ENCODE assay signal across 13 cellular contexts in the genomic region with DNA sequence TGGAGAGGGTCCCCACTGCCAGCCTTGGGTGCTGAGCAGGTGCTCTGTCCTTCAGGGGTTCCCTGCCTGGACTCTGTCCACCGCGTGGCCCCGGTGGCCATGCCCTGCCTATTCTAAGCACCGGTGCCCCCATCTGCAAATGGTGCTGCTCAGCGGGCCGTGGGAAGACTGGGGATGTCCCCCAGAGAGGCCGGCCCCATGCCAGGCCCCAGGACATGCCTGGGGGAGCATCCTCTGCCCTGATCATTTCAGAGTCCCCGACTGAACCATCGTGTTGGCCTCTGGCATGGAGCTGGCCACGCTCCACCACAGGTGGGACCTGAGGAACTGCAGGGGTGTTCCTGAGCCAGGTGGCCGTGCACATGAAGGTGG.
DNase-seq lines count a peak whose midpoint lies in the region; ATAC-seq, FAIRE-seq and TF ChIP-seq lines count a peak whose summit lies in the region.
"Had no signal": no experiment of that assay in that cellular context is flagged by ENCODE, and none has a peak within 500 bp of the region (broad histone marks: within the 10 kb centered on the region; RNA-seq: fewer than 3 reads in every experiment).

No MANE protein-coding gene starts in this region.

- intact Hi-C loops in A673 (cut with micrococcal nuclease; ENCODE audit: unreplicated experiment) (no loop called here), GM12878 (cut with micrococcal nuclease; ENCODE audit: unreplicated experiment) (loop anchor here (1.0 to 2.0 kb wide), 3 partner anchors 16 to 227 kb away; a partner anchor contains a TSS)

- no peak for TF ChIP-seq RAD21 in GM12878 (IDR thresholded peaks at IDR 0.05; ENCODE audit: insufficient read depth, low read depth, low read length)

- H3K36me3 Mint-ChIP-seq in WTC11: no peaks in the 10 kb centered on the region

- DNase-seq in A673 (ENCODE audit: low spot score) (no peak), GM12878 (ENCODE audit: low read depth, low spot score) (no peak), SKM-1 (lab: John Stamatoyannopoulos, UW; ENCODE audit: unreplicated experiment) (no peak), WTC11 (ENCODE audit: low spot score) (no peak), H4 (ENCODE audit: low spot score) (no peak), GM20000 (ENCODE audit: low spot score) (no peak)
- DNase-seq: GM23248, heart right ventricle, NCI-H1105 treated with DMSO at 0.1 percent for 48 hours had no signal

- POLR2A ChIA-PET in A673 (lab: Charles Lee; ENCODE audit: low non-redundant PET): no interaction called here
- POLR2A ChIA-PET in GM12878 (lab: Charles Lee): interaction anchor here (8.8 kb wide), 1 partner anchor 14 kb away, joined by 88 read pairs; no protein-coding TSS in a partner anchor
- POLR2A ChIA-PET in WTC11 (lab: Charles Lee): no interaction called here

- H3K4me3 ChIP-seq in A673 (ENCODE audit: low read depth, low read length, poor library complexity, severe bottlenecking): no peak overlapping the region
- peak overlapping the region; percentile 79 for H3K4me3 ChIP-seq in GM12878
- H3K4me3 ChIP-seq: GM23248 had no signal

- H3K27me3 ChIP-seq in A673 (replicated peaks; ENCODE audit: insufficient read depth, low read depth, low read length, poor library complexity) (no peaks in the 10 kb centered on the region), GM12878 (replicated peaks in 1 of 2; ENCODE audit: control insufficient read depth in 2 of 2, insufficient read depth in 2 of 2, low read length in 1 of 2) (no peaks in the 10 kb centered on the region)
- H3K27me3 ChIP-seq: heart right ventricle had no signal

- H3K79me2 ChIP-seq in GM12878 (ENCODE audit: control insufficient read depth, insufficient read depth, low read length): peaks cover 43% of the 10 kb centered on the region

- no peak overlapping the region for H3K4me3 Mint-ChIP-seq in WTC11

- TF ChIP-seq POLR2A in GM12878 (IDR thresholded peaks at IDR 0.05; ENCODE audit: low read depth, low read length): no peak

- H3K27ac ChIP-seq in A673 (ENCODE audit: low read depth, low read length, poor library complexity, severe bottlenecking) (peak overlapping the region; percentile 22), GM12878 (ENCODE audit: control insufficient read depth, insufficient read depth) (peak overlapping the region; percentile 98)
- H3K27ac ChIP-seq: GM23248 had no signal

- peak overlapping the region; percentile 98 for H3K4me2 ChIP-seq in GM12878 (ENCODE audit: control insufficient read depth, insufficient read depth)

- under 1% methylated on average over 11 of the region's 11 CpGs for WGBS in GM12878 (ENCODE audit: insufficient coverage, insufficient replicate concordance, low lambda C conversion rate, missing lambda C conversion rate)

- ATAC-seq in GM19043 (IDR thresholded peaks at IDR 0.05; ENCODE audit: low read depth, unreplicated experiment) (peak; percentile 28), HG03066 (IDR thresholded peaks at IDR 0.05; ENCODE audit: low read depth, unreplicated experiment) (peak; percentile 15), GM12878 (peak; percentile 62), WTC11 (no peak)
- ATAC-seq: heart right ventricle, SK-N-SH treated with all-trans-retinoic acid at 6 μM for 48 hours had no signal

- H3K36me3 ChIP-seq in A673 (ENCODE audit: insufficient read depth, low read length, poor library complexity, severe bottlenecking) (no peaks in the 10 kb centered on the region), GM12878 (ENCODE audit: control insufficient read depth in 2 of 2, insufficient read depth in 2 of 2, low read length in 1 of 2) (no peaks in the 10 kb centered on the region)
- H3K36me3 ChIP-seq: heart right ventricle had no signal

- H3K4me1 ChIP-seq in A673 (ENCODE audit: insufficient read depth, low read length, poor library complexity, severe bottlenecking) (peaks cover 1% of the 10 kb centered on the region), GM12878 (ENCODE audit: control insufficient read depth, insufficient read depth, low read length) (peaks cover 47% of the 10 kb centered on the region)

- H3K4me1 Mint-ChIP-seq in WTC11: no peaks in the 10 kb centered on the region

- CTCF ChIA-PET in A673 (lab: Charles Lee): no interaction called here
- CTCF ChIA-PET in GM12878 (lab: Yijun Ruan, JAX): interaction anchor here (1.6 to 2.2 kb wide), 4 partner anchors 15 to 220 kb away, joined by 5 to 12 read pairs (median 10); no protein-coding TSS in a partner anchor
- CTCF ChIA-PET in WTC11 (lab: Charles Lee): interaction anchor here (1.1 kb wide), 1 partner anchor 220 kb away, joined by 3 read pairs; no protein-coding TSS in a partner anchor

- peaks cover 7% of the 10 kb centered on the region for H3K9me3 Mint-ChIP-seq in WTC11

- FAIRE-seq in GM12878 (lab: Jason Lieb, UNC): no peak
- FAIRE-seq: astrocyte had no signal

- no peak overlapping the region; the same call in 1 of the 2 replicates for H3K27ac Mint-ChIP-seq in WTC11

- in situ Hi-C loops in GM12878 (cut with MboI): no loop called here

- TF ChIP-seq CTCF in A673 (conservative IDR thresholded peaks at IDR 0.05; ENCODE audit: low read depth, low read length) (no peak), GM12878 (IDR thresholded peaks at IDR 0.05 in 2 of 3, conservative IDR thresholded peaks at IDR 0.05 in 1 of 3; ENCODE audit: control insufficient read depth in 2 of 3, extremely low read depth in 1 of 3, insufficient read depth in 1 of 3, low read depth in 3 of 3, low read length in 3 of 3) (no peak), WTC11 (IDR thresholded peaks at IDR 0.05) (no peak), GM20000 (IDR thresholded peaks at IDR 0.05; ENCODE audit: extremely low read depth, missing control alignments) (no peak)

- peak overlapping the region; percentile 69 for H2AFZ ChIP-seq in GM12878 (ENCODE audit: control insufficient read depth, low read depth, low read length)
- H2AFZ ChIP-seq: GM23248 had no signal

- no peak for TF ChIP-seq EP300 in GM12878 (IDR thresholded peaks at IDR 0.05; ENCODE audit: borderline replicate concordance in 1 of 2, control insufficient read depth in 1 of 2, low read depth in 2 of 2, low read length in 2 of 2)

- peak overlapping the region; percentile 95 for H3K9ac ChIP-seq in GM12878 (ENCODE audit: control insufficient read depth, insufficient read depth, low read length)
- H3K9ac ChIP-seq: GM23248 had no signal

- BruUV-seq in A673 (replicated peaks; lab: Mats Ljungman, UMichigan): no TSS peak
- BruUV-seq in GM12878 (replicated peaks; lab: Mats Ljungman, UMichigan): no TSS peak

- H3K9me3 ChIP-seq in A673 (ENCODE audit: low read depth, low read length, poor library complexity, severe bottlenecking) (no peaks in the 10 kb centered on the region), GM12878 (replicated peaks; ENCODE audit: control insufficient read depth, insufficient read depth, low read length) (no peaks in the 10 kb centered on the region)
- H3K9me3 ChIP-seq: heart right ventricle had no signal

- H3K27me3 Mint-ChIP-seq in WTC11 (ENCODE audit: low read depth): no peaks in the 10 kb centered on the region

- SMC1A ChIA-PET in GM12878 (lab: Charles Lee; ENCODE audit: uncharacterized antibody, unreplicated experiment): interaction anchor here (0.5 to 4.3 kb wide), 8 partner anchors 9 to 226 kb away, joined by 3 to 39 read pairs (median 3); a partner anchor contains a TSS

- RAD21 ChIA-PET in GM12878 (lab: Charles Lee; ENCODE audit: unreplicated experiment): interaction anchor here (1.0 to 2.7 kb wide), 8 partner anchors 9 to 205 kb away, joined by 3 to 23 read pairs (median 8); no protein-coding TSS in a partner anchor

- H4K20me1 ChIP-seq in GM12878 (ENCODE audit: control insufficient read depth, insufficient read depth): no peaks in the 10 kb centered on the region

TF ChIP-seq in GM12878, 131 proteins besides CTCF, POLR2A, EP300 and RAD21 (continues in another document):
- TF ChIP-seq YBX1 (IDR thresholded peaks at IDR 0.05) (no peak), SMARCA5 (IDR thresholded peaks at IDR 0.05) (peak; percentile 17), NR2F1 (conservative IDR thresholded peaks at IDR 0.05) (no peak), IKZF1 (conservative IDR thresholded peaks at IDR 0.05) (no peak)

TF ChIP-seq in WTC11, 78 proteins besides CTCF, POLR2A, EP300 and RAD21 (continues in another document):
- TF ChIP-seq, protein P1, sequence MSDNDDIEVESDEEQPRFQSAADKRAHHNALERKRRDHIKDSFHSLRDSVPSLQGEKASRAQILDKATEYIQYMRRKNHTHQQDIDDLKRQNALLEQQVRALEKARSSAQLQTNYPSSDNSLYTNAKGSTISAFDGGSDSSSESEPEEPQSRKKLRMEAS (CRISPR knock-in tag; IDR thresholded peaks at IDR 0.05): no peak
- no peak for TF ChIP-seq SMAD3 (CRISPR knock-in tag; IDR thresholded peaks at IDR 0.05; ENCODE audit: borderline replicate concordance)
- TF ChIP-seq, protein P2, sequence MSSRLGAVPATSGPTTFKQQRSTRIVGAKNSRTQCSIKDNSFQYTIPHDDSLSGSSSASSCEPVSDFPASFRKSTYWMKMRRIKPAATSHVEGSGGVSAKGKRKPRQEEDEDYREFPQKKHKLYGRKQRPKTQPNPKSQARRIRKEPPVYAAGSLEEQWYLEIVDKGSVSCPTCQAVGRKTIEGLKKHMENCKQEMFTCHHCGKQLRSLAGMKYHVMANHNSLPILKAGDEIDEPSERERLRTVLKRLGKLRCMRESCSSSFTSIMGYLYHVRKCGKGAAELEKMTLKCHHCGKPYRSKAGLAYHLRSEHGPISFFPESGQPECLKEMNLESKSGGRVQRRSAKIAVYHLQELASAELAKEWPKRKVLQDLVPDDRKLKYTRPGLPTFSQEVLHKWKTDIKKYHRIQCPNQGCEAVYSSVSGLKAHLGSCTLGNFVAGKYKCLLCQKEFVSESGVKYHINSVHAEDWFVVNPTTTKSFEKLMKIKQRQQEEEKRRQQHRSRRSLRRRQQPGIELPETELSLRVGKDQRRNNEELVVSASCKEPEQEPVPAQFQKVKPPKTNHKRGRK (CRISPR knock-in tag; IDR thresholded peaks at IDR 0.05; ENCODE audit: borderline replicate concordance): no peak
